In genomic region chr18:37122877-37123276, GRCh38 we compare ENCODE assay signal across 24 cellular contexts.
"Had no signal": no experiment of that assay in that cellular context is flagged by ENCODE, and none has a peak within 500 bp of the region (broad histone marks: within the 10 kb centered on the region; RNA-seq: fewer than 3 reads in every experiment).

No MANE protein-coding gene starts in this region.

- H3K36me3 Mint-ChIP-seq: type B pancreatic cell had no signal

- H3K27ac Mint-ChIP-seq: activated naive CD8-positive, alpha-beta T cell; activated T-cell treated with anti-CD3 and anti-CD28 coated beads, Interleukin-2, amount 50 U/mL, for 24 hours; activated T-helper 17 cell treated with anti-CD3 and anti-CD28 coated beads, Interleukin-2, amount 50 U/mL, for 72 hours; type B pancreatic cell had no signal

- H3K4me1 ChIP-seq: body of pancreas, heart right ventricle, parathyroid adenoma, sigmoid colon, testis had no signal

- DNase-seq: activated CD4-positive, alpha-beta T cell treated with anti-CD3 and anti-CD28 coated beads for 1 hour; activated CD4-positive, alpha-beta T cell treated with anti-CD3 and anti-CD28 coated beads, Interleukin-2, amount 50 U/mL, for 1 hour; activated CD8-positive, alpha-beta memory T cell treated with anti-CD3 and anti-CD28 coated beads for 24 hours; activated CD8-positive, alpha-beta memory T cell treated with anti-CD3 and anti-CD28 coated beads, Interleukin-2, amount 50 U/mL, for 4 hours; activated naive CD4-positive, alpha-beta T cell; activated T-cell treated with anti-CD3 and anti-CD28 coated beads, Interleukin-2, amount 50 U/mL, for 24 hours; body of pancreas; heart right ventricle; left ventricle myocardium superior; midbrain; sigmoid colon; stimulated activated CD4-positive, alpha-beta T cell treated with anti-CD3 and anti-CD28 coated beads, Interleukin-2, amount 100 ng/mL, for 48 hours; stimulated activated CD8-positive, alpha-beta memory T cell treated with anti-CD3 and anti-CD28 coated beads, Interleukin-4, amount 100 ng/mL, for 48 hours; stimulated activated naive CD4-positive, alpha-beta T cell; testis had no signal

- H3K4me3 ChIP-seq: body of pancreas, cardiac muscle cell, heart right ventricle, sigmoid colon, testis had no signal

- ATAC-seq: activated T-helper 17 cell treated with anti-CD3 and anti-CD28 coated beads, Interleukin-2, amount 50 U/mL, for 72 hours; body of pancreas; heart right ventricle; left ventricle myocardium superior; SK-N-SH treated with all-trans-retinoic acid at 6 μM for 48 hours had no signal

- H3K27ac ChIP-seq: body of pancreas, cardiac muscle cell, heart right ventricle, neutrophil, parathyroid adenoma, sigmoid colon, testis had no signal

- H3K9ac ChIP-seq: parathyroid adenoma had no signal

- H3K27me3 Mint-ChIP-seq: activated naive CD8-positive, alpha-beta T cell; activated T-cell treated with anti-CD3 and anti-CD28 coated beads, Interleukin-2, amount 50 U/mL, for 24 hours; activated T-helper 17 cell treated with anti-CD3 and anti-CD28 coated beads, Interleukin-2, amount 50 U/mL, for 72 hours; type B pancreatic cell had no signal

- H2AFZ ChIP-seq: parathyroid adenoma had no signal

- H3K36me3 ChIP-seq: cardiac muscle cell, heart right ventricle, neutrophil, sigmoid colon had no signal

- H3K27me3 ChIP-seq: body of pancreas, cardiac muscle cell, heart right ventricle, neutrophil, sigmoid colon, testis had no signal

- H3K4me3 Mint-ChIP-seq: activated naive CD8-positive, alpha-beta T cell; activated T-cell treated with anti-CD3 and anti-CD28 coated beads, Interleukin-2, amount 50 U/mL, for 24 hours; activated T-helper 17 cell treated with anti-CD3 and anti-CD28 coated beads, Interleukin-2, amount 50 U/mL, for 72 hours; nephron; type B pancreatic cell had no signal

- H3K4me1 Mint-ChIP-seq: activated T-helper 17 cell treated with anti-CD3 and anti-CD28 coated beads, Interleukin-2, amount 50 U/mL, for 72 hours; nephron had no signal

- H3K9me3 ChIP-seq: body of pancreas, neutrophil, sigmoid colon, testis had no signal

- FAIRE-seq: endometrium had no signal

- H3K79me2 ChIP-seq: parathyroid adenoma had no signal
